In the genomic region with DNA sequence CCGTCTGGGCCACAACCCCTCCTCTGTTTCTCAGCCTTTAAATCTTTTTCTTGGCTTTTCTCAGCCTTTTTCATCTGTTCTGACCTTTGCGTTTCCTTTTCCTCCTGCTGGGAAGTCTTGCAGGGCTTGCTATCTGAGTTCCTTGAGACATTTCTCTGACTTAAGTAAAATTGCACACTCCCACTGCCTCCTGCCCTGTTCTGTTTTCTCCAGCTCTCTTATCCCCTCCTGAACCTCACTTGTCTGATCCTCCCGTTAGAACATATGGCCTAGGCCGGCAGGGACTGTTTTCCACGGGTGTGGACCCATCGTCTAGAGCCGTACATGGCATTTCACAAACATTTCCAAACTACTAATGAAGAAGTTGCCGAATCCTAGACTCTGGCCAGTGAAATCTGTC, we compare ENCODE assay signal across 14 cellular contexts.
A peak's percentile ranks its signal among the peaks of the same experiment; 100 is the strongest.
DNase-seq lines count a peak whose midpoint lies in the region; ATAC-seq and TF ChIP-seq lines count a peak whose summit lies in the region.
"Had no signal": no experiment of that assay in that cellular context is flagged by ENCODE, and none has a peak within 500 bp of the region (broad histone marks: within the 10 kb centered on the region; RNA-seq: fewer than 3 reads in every experiment).

No MANE protein-coding gene starts in this region.

- no peak for TF ChIP-seq CTCF in choroid plexus epithelial cell (conservative IDR thresholded peaks at IDR 0.05; ENCODE audit: low read depth, low read length)
- TF ChIP-seq CTCF in uterus (IDR thresholded peaks at IDR 0.05), result no peak

- peak overlapping the region; percentile 5 to 42 for H3K27ac Mint-ChIP-seq in activated naive CD4-positive, alpha-beta T cell treated with anti-CD3 and anti-CD28 coated beads, Interleukin-2, amount 50 U/mL, for 72 hours
- no peak overlapping the region for H3K27ac Mint-ChIP-seq in activated naive CD4-positive, alpha-beta T cell treated with anti-CD3 and anti-CD28 coated beads, Interleukin-2, amount 10 ng/mL, durations not matched to agents 7 days and 5 days

- H3K4me1 ChIP-seq in mesodermal cell (ENCODE audit: control insufficient read depth, insufficient read depth, low read length, poor library complexity, severe bottlenecking) (peaks cover 16% of the 10 kb centered on the region), uterus (peaks cover 0 to 10% of the 10 kb centered on the region in 2 donors)
- H3K4me1 ChIP-seq: SJSA1 had no signal

- H3K4me3 ChIP-seq in choroid plexus epithelial cell (ENCODE audit: low read depth, low read length) (peak overlapping the region; percentile 9), mesodermal cell (ENCODE audit: extremely low read depth, insufficient read depth, low read length, poor library complexity, severe bottlenecking) (no peak overlapping the region), uterus (peak overlapping the region in 1 of 2 donors; percentile 4)
- H3K4me3 ChIP-seq: SJSA1, testis had no signal

- H3K36me3 ChIP-seq in mesodermal cell (ENCODE audit: control insufficient read depth, insufficient read depth, low read length) (peaks cover 13% of the 10 kb centered on the region), uterus (no peaks in the 10 kb centered on the region)
- H3K36me3 ChIP-seq: SJSA1 had no signal

- H3K9me3 ChIP-seq in mesodermal cell (ENCODE audit: control insufficient read depth, low read length), result no peaks in the 10 kb centered on the region
- no peaks in the 10 kb centered on the region for H3K9me3 ChIP-seq in uterus
- H3K9me3 ChIP-seq: SJSA1, testis had no signal

- no peaks in the 10 kb centered on the region for H3K9me3 Mint-ChIP-seq in activated naive CD4-positive, alpha-beta T cell treated with anti-CD3 and anti-CD28 coated beads, Interleukin-2, amount 50 U/mL, for 72 hours
- H3K9me3 Mint-ChIP-seq in activated naive CD4-positive, alpha-beta T cell treated with anti-CD3 and anti-CD28 coated beads, Interleukin-2, amount 10 ng/mL, durations not matched to agents 7 days and 5 days, result no peaks in the 10 kb centered on the region

- no peak for TF ChIP-seq POLR2A in uterus (IDR thresholded peaks at IDR 0.05)

- 72 to 73% methylated on average over 6 to 8 of the region's 8 CpGs for WGBS in mesodermal cell (ENCODE audit: insufficient coverage in 2 of 2), 2 experiments

- intact Hi-C loops in uterus (cut with DNase I; ENCODE audit: low total_unique reads), result no loop called here

- ATAC-seq in activated naive CD4-positive, alpha-beta T cell treated with anti-CD3 and anti-CD28 coated beads, Interleukin-2, amount 50 U/mL, for 72 hours, result no peak

- no peak overlapping the region for H3K4me3 Mint-ChIP-seq in activated naive CD4-positive, alpha-beta T cell treated with anti-CD3 and anti-CD28 coated beads, Interleukin-2, amount 10 ng/mL, durations not matched to agents 7 days and 5 days

- CTCF ChIA-PET in activated naive CD4-positive, alpha-beta T cell treated with anti-CD3 and anti-CD28 coated beads, Interleukin-2, amount 10 ng/mL, durations not matched to agents 7 days and 5 days (lab: Charles Lee), result interaction anchor here (0.9 to 1.2 kb wide), 2 partner anchors 9 to 21 kb away, joined by 3 to 4 read pairs; no protein-coding TSS in a partner anchor

- peaks cover 0 to 24% of the 10 kb centered on the region in 2 donors for H3K36me3 Mint-ChIP-seq in activated naive CD4-positive, alpha-beta T cell treated with anti-CD3 and anti-CD28 coated beads, Interleukin-2, amount 50 U/mL, for 72 hours
- peaks cover 20% of the 10 kb centered on the region for H3K36me3 Mint-ChIP-seq in activated naive CD4-positive, alpha-beta T cell treated with anti-CD3 and anti-CD28 coated beads, Interleukin-2, amount 10 ng/mL, durations not matched to agents 7 days and 5 days

- no peaks in the 10 kb centered on the region for H3K27me3 Mint-ChIP-seq in activated naive CD4-positive, alpha-beta T cell treated with anti-CD3 and anti-CD28 coated beads, Interleukin-2, amount 10 ng/mL, durations not matched to agents 7 days and 5 days

- H3K27me3 ChIP-seq in uterus, result no peaks in the 10 kb centered on the region
- H3K27me3 ChIP-seq: SJSA1, testis had no signal

- H3K27ac ChIP-seq in mesodermal cell (ENCODE audit: low read depth, low read length, severe bottlenecking) (peak overlapping the region; percentile 77), uterus (peak overlapping the region; percentile 33 to 77), caudate nucleus (ENCODE audit: low read depth, low read length) (no peak overlapping the region)
- H3K27ac ChIP-seq: SJSA1, testis had no signal

- peaks cover 23% of the 10 kb centered on the region for H3K4me1 Mint-ChIP-seq in activated naive CD4-positive, alpha-beta T cell treated with anti-CD3 and anti-CD28 coated beads, Interleukin-2, amount 10 ng/mL, durations not matched to agents 7 days and 5 days

- DNase-seq in activated naive CD4-positive, alpha-beta T cell treated with anti-CD3 and anti-CD28 coated beads, Interleukin-2, amount 50 U/mL, for 72 hours (ENCODE audit: low spot score in 2 of 2), result no peak
- no peak for DNase-seq in activated naive CD4-positive, alpha-beta T cell treated with anti-CD3 and anti-CD28 coated beads, Interleukin-2, amount 10 ng/mL, durations not matched to agents 7 days and 5 days
- DNase-seq in choroid plexus epithelial cell (ENCODE audit: low read depth) (peak; percentile 68), uterus (no peak), caudate nucleus (lab: John Stamatoyannopoulos, UW) (no peak), NCI-H748 treated with DMSO at 0.1 percent for 48 hours (lab: John Stamatoyannopoulos, UW) (no peak), A172 (ENCODE audit: low spot score) (no peak)
- DNase-seq: activated CD4-positive, CD25-positive, alpha-beta regulatory T cell treated with anti-CD3 and anti-CD28 coated beads, Interleukin-2, amount 50 U/mL, for 72 hours; DND-41; glutamatergic neuron; NCI-H774; testis had no signal
